1 cellular context compared by ENCODE assay signal in genomic region chr11:101439488-101439887, GRCh38.
TF ChIP-seq lines count a peak whose summit lies in the region.

No MANE protein-coding gene starts in this region.

TF ChIP-seq in HepG2, 621 proteins besides CTCF, POLR2A, EP300 and RAD21 (continued from another document):
- TF ChIP-seq DMTF1 (CRISPR knock-in tag; IDR thresholded peaks at IDR 0.05) (no peak), JARID2 (CRISPR knock-in tag; IDR thresholded peaks at IDR 0.05; ENCODE audit: insufficient replicate concordance) (no peak), NR2C2 (CRISPR knock-in tag; IDR thresholded peaks at IDR 0.05; ENCODE audit: borderline replicate concordance) (no peak), ZBTB10 (CRISPR knock-in tag; IDR thresholded peaks at IDR 0.05; ENCODE audit: borderline replicate concordance) (no peak), GMEB1 (CRISPR knock-in tag; IDR thresholded peaks at IDR 0.05; ENCODE audit: borderline replicate concordance) (no peak), ZNF451 (CRISPR knock-in tag; IDR thresholded peaks at IDR 0.05) (no peak), ZNF616 (CRISPR knock-in tag; IDR thresholded peaks at IDR 0.05; ENCODE audit: low read depth) (no peak), NCOA5 (CRISPR knock-in tag; IDR thresholded peaks at IDR 0.05) (no peak), ARID4A (CRISPR knock-in tag; IDR thresholded peaks at IDR 0.05; ENCODE audit: borderline replicate concordance) (no peak), NR3C1 (CRISPR knock-in tag; IDR thresholded peaks at IDR 0.05) (no peak)
